ENCODE assay signal across 17 cellular contexts in genomic region chr1:59543211-59543668, GRCh38.
DNase-seq lines count a peak whose midpoint lies in the region; TF ChIP-seq lines count a peak whose summit lies in the region.
"Had no signal": no experiment of that assay in that cellular context is flagged by ENCODE, and none has a peak within 500 bp of the region (broad histone marks: within the 10 kb centered on the region; RNA-seq: fewer than 3 reads in every experiment).

No MANE protein-coding gene starts in this region.

- H3K27ac Mint-ChIP-seq in endodermal cell: peak overlapping the region; percentile 94
- H3K27ac Mint-ChIP-seq: activated CD8-positive, alpha-beta memory T cell treated with anti-CD3 and anti-CD28 coated beads, Interleukin-2, amount 10 ng/mL, durations not matched to agents 7 days and 5 days had no signal

- no peaks in the 10 kb centered on the region for H3K27me3 ChIP-seq in endodermal cell (ENCODE audit: control insufficient read depth, insufficient read depth, low read length, poor library complexity, severe bottlenecking)
- H3K27me3 ChIP-seq in muscle layer of duodenum (ENCODE audit: low read depth, low read length): no peaks in the 10 kb centered on the region
- H3K27me3 ChIP-seq: BLaER1 treated with 17β-estradiol and CSF1 and Interleukin-3, amounts not matched to agents 10 nM and 100 nM had no signal

- 43 to 48% methylated on average over 4 to 5 of the region's 5 CpGs for WGBS in endodermal cell (ENCODE audit: insufficient coverage in 1 of 2, insufficient read length in 1 of 2), 2 experiments

- H3K4me3 ChIP-seq in endodermal cell (ENCODE audit: low read length) (peak overlapping the region; percentile 5), muscle layer of duodenum (ENCODE audit: low read depth in 1 of 2, low read length in 2 of 2) (no peak overlapping the region)
- H3K4me3 ChIP-seq: BLaER1 treated with 17β-estradiol and CSF1 and Interleukin-3, amounts not matched to agents 10 nM and 100 nM had no signal

- H3K4me1 Mint-ChIP-seq in endodermal cell: peaks cover 50% of the 10 kb centered on the region

- no peaks in the 10 kb centered on the region for H3K27me3 Mint-ChIP-seq in endodermal cell (ENCODE audit: insufficient read depth)
- H3K27me3 Mint-ChIP-seq: activated CD8-positive, alpha-beta memory T cell treated with anti-CD3 and anti-CD28 coated beads, Interleukin-2, amount 10 ng/mL, durations not matched to agents 7 days and 5 days; T-helper 17 cell had no signal

- DNase-seq in DMS 273 (lab: John Stamatoyannopoulos, UW; ENCODE audit: unreplicated experiment) (peak; percentile 50), DMS 273 treated with DMSO at 0.1 percent for 48 hours (lab: John Stamatoyannopoulos, UW) (no peak), endodermal cell (peak; percentile 58), SKM-1 (lab: John Stamatoyannopoulos, UW; ENCODE audit: unreplicated experiment) (no peak), iPS-NIHi7 (ENCODE audit: extremely low spot score) (no peak), NCI-H2029 (lab: John Stamatoyannopoulos, UW) (no peak), NCI-H510A (lab: John Stamatoyannopoulos, UW) (no peak)
- DNase-seq: activated CD8-positive, alpha-beta memory T cell treated with anti-CD3 and anti-CD28 coated beads, Interleukin-2, amount 10 ng/mL, durations not matched to agents 7 days and 5 days; activated effector memory CD4-positive, alpha-beta T cell treated with anti-CD3 and anti-CD28 coated beads, Interleukin-2, amount 50 U/mL, for 16 hours; DND-41; foreskin fibroblast; Right ventricle myocardium superior; stimulated activated CD4-positive, alpha-beta T cell treated with anti-CD3 and anti-CD28 coated beads, Interleukin-4, amount 100 ng/mL, for 1 hour; T-helper 17 cell had no signal

- no peaks in the 10 kb centered on the region for H3K9me3 Mint-ChIP-seq in endodermal cell

- H3K9me3 ChIP-seq in endodermal cell (ENCODE audit: control insufficient read depth, low read length): no peaks in the 10 kb centered on the region
- no peaks in the 10 kb centered on the region for H3K9me3 ChIP-seq in muscle layer of duodenum (ENCODE audit: control insufficient read depth in 1 of 2, low read length in 2 of 2)
- H3K9me3 ChIP-seq: BLaER1 treated with 17β-estradiol and CSF1 and Interleukin-3, amounts not matched to agents 10 nM and 100 nM had no signal

- H3K36me3 ChIP-seq in endodermal cell (ENCODE audit: control insufficient read depth, insufficient read depth, low read length): no peaks in the 10 kb centered on the region
- no peaks in the 10 kb centered on the region for H3K36me3 ChIP-seq in muscle layer of duodenum (ENCODE audit: control insufficient read depth in 1 of 2, insufficient read depth in 2 of 2, low read length in 2 of 2)
- H3K36me3 ChIP-seq: BLaER1 treated with 17β-estradiol and CSF1 and Interleukin-3, amounts not matched to agents 10 nM and 100 nM had no signal

- H3K9ac ChIP-seq in endodermal cell (ENCODE audit: extremely low read depth, low read length, poor library complexity, severe bottlenecking): no peak overlapping the region
- H3K9ac ChIP-seq: BLaER1 treated with 17β-estradiol and CSF1 and Interleukin-3, amounts not matched to agents 10 nM and 100 nM had no signal

- H3K27ac ChIP-seq in endodermal cell (ENCODE audit: low read depth, low read length) (no peak overlapping the region), muscle layer of duodenum (ENCODE audit: low read length) (peak overlapping the region; percentile 49)
- H3K27ac ChIP-seq: 22Rv1; BLaER1 treated with 17β-estradiol and CSF1 and Interleukin-3, amounts not matched to agents 10 nM and 100 nM had no signal

- H3K4me1 ChIP-seq in endodermal cell (ENCODE audit: control insufficient read depth, insufficient read depth, low read length): peaks cover 21% of the 10 kb centered on the region
- no peaks in the 10 kb centered on the region for H3K4me1 ChIP-seq in muscle layer of duodenum (ENCODE audit: control insufficient read depth in 1 of 2, insufficient read depth in 2 of 2, low read length in 2 of 2)

- peak overlapping the region; percentile 15 for H3K4me3 Mint-ChIP-seq in endodermal cell
- H3K4me3 Mint-ChIP-seq: activated CD8-positive, alpha-beta memory T cell treated with anti-CD3 and anti-CD28 coated beads, Interleukin-2, amount 10 ng/mL, durations not matched to agents 7 days and 5 days; T-helper 17 cell had no signal

- no peak for TF ChIP-seq CTCF in endodermal cell (conservative IDR thresholded peaks at IDR 0.05)

- no peaks in the 10 kb centered on the region for H3K36me3 Mint-ChIP-seq in endodermal cell (ENCODE audit: low read depth)
- H3K36me3 Mint-ChIP-seq: activated CD8-positive, alpha-beta memory T cell treated with anti-CD3 and anti-CD28 coated beads, Interleukin-2, amount 10 ng/mL, durations not matched to agents 7 days and 5 days had no signal

Comparison
In these comparisons a context has a peak if more than half of its experiments do, and no peak if none do; other contexts are left out.
1. DNase-seq: peak in DMS 273 (single experiment) and endodermal cell (single experiment); none in DMS 273 treated with DMSO at 0.1 percent for 48 hours (single experiment), SKM-1 (single experiment), iPS-NIHi7 (single experiment), NCI-H2029 (single experiment) and NCI-H510A (single experiment).